Comparison of ENCODE assay signal across 1 cellular context in genomic region chr3:184981071-184981470, GRCh38.
A peak's percentile ranks its signal among the peaks of the same experiment; 100 is the strongest.
TF ChIP-seq lines count a peak whose summit lies in the region.

No MANE protein-coding gene starts in this region.

TF ChIP-seq in HepG2, 621 proteins besides CTCF, POLR2A, EP300 and RAD21 (continued from another document):
- TF ChIP-seq ARID5B (CRISPR knock-in tag; IDR thresholded peaks at IDR 0.05), result peak; percentile 59
- TF ChIP-seq ZBTB33 (CRISPR knock-in tag; IDR thresholded peaks at IDR 0.05), result peak; percentile 64; the same call in 1 of the 2 replicates
- TF ChIP-seq ZMYM3 (CRISPR knock-in tag; IDR thresholded peaks at IDR 0.05), result peak; percentile 36; the same call in 1 of the 2 replicates
- 0 out of 2 replicates have a peak, but pooled peaks have one; percentile 28 for TF ChIP-seq BORCS8-MEF2B (CRISPR knock-in tag; IDR thresholded peaks at IDR 0.05)
- TF ChIP-seq ZBTB7B (CRISPR knock-in tag; IDR thresholded peaks at IDR 0.05), result 0 out of 2 replicates have a peak, but pooled peaks have one; percentile 35
- TF ChIP-seq, protein P1, sequence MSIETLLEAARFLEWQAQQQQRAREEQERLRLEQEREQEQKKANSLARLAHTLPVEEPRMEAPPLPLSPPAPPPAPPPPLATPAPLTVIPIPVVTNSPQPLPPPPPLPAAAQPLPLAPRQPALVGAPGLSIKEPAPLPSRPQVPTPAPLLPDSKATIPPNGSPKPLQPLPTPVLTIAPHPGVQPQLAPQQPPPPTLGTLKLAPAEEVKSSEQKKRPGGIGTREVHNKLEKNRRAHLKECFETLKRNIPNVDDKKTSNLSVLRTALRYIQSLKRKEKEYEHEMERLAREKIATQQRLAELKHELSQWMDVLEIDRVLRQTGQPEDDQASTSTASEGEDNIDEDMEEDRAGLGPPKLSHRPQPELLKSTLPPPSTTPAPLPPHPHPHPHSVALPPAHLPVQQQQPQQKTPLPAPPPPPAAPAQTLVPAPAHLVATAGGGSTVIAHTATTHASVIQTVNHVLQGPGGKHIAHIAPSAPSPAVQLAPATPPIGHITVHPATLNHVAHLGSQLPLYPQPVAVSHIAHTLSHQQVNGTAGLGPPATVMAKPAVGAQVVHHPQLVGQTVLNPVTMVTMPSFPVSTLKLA (IDR thresholded peaks at IDR 0.05), result peak; percentile 75
- TF ChIP-seq TEAD3 (CRISPR knock-in tag; optimal IDR thresholded peaks at IDR 0.05; ENCODE audit: borderline replicate concordance), result peak; percentile 60
- TF ChIP-seq HNF4G (IDR thresholded peaks at IDR 0.05; ENCODE audit: borderline replicate concordance, low read depth, low read length), result peak; percentile 60
- TF ChIP-seq HNF4G (CRISPR knock-in tag; IDR thresholded peaks at IDR 0.05; ENCODE audit: borderline replicate concordance, low read depth), result no peak; the same call in 1 of the 2 replicates
- TF ChIP-seq SAP130 (CRISPR knock-in tag; IDR thresholded peaks at IDR 0.05; ENCODE audit: low read depth), result peak; percentile 76
- 0 out of 2 replicates have a peak, but pooled peaks have one; percentile 28 for TF ChIP-seq ZNF574 (CRISPR knock-in tag; IDR thresholded peaks at IDR 0.05)
- TF ChIP-seq ELF3 (CRISPR knock-in tag; IDR thresholded peaks at IDR 0.05), result 0 out of 2 replicates have a peak, but pooled peaks have one; percentile 26
- TF ChIP-seq TMF1 (CRISPR knock-in tag; IDR thresholded peaks at IDR 0.05; ENCODE audit: low read depth), result no peak
- TF ChIP-seq KDM6A (CRISPR knock-in tag; IDR thresholded peaks at IDR 0.05; ENCODE audit: low read depth), result 0 out of 2 replicates have a peak, but pooled peaks have one; percentile 51
- 0 out of 2 replicates have a peak, but pooled peaks have one; percentile 20 for TF ChIP-seq FOXA3 (CRISPR knock-in tag; IDR thresholded peaks at IDR 0.05)
- no peak for TF ChIP-seq ZFAT (CRISPR knock-in tag; conservative IDR thresholded peaks at IDR 0.05)
